8 cellular contexts compared by ENCODE assay signal in the genomic region with DNA sequence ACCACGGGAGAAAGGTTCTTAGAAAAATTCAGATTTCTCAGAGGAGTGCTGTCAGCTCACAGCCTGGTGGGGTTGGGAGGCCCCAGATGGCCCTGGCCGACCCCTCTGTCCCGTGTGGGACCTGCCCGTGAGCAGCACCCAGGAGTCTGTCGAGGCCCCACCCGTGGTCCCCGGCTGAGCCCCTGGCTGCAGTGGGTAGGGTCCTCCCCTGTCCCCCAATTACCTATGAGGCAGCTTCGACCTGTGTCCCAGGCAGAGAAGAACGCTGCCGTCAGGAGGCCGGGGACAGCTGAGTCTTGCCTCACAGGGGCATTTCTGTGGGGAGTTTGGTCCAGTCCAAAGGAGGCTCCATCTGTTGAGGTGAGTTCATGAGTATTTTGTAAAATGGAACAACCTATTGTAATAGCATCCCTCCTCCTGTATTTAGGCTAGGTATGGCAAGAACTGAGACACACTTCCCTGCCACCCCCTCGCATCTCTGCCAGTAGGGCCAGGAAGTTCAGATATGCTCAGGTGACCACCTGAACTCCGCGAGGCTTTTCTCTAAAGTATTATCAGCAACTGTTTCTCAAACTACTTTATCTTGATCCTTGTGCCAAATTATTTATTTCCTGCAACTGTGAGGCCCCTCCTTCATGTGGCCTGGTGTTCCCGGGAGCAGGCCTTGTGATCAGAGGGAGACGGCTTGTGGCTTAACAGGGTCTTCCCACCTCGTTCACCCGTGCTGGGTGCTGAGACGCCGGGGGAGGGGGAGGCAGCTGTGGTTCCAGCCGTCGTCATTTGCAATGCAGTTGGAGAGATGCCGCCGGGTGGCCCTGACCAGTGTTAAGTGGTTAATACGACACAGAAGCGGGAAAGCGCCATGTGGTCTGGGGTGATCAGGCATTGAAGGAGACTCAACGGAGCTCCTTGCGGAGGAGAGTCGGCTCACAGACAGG. TPM values are rescaled to one million over a fixed set of nuclear protein-coding genes. Genes with fewer than 3 reads are reported as not detected.
DNase-seq lines count a peak whose midpoint lies in the region; ATAC-seq and TF ChIP-seq lines count a peak whose summit lies in the region.

No MANE protein-coding gene starts in this region.

- peaks cover 2 to 3% of the 10 kb centered on the region in 2 donors for H3K9me3 Mint-ChIP-seq in activated T-cell treated with anti-CD3 and anti-CD28 coated beads, Interleukin-2, amount 50 U/mL, for 72 hours
- no peaks in the 10 kb centered on the region for H3K9me3 Mint-ChIP-seq in effector memory CD8-positive, alpha-beta T cell

- H3K4me1 ChIP-seq in suprapubic skin, result peaks cover 27% of the 10 kb centered on the region
- H3K4me1 ChIP-seq in gastroesophageal sphincter, result peaks cover 0 to 27% (median 16%) of the 10 kb centered on the region in 3 donors

- TF ChIP-seq POLR2A in NB4 (IDR thresholded peaks at IDR 0.05; ENCODE audit: extremely low read depth, insufficient read length) (no peak), suprapubic skin (IDR thresholded peaks at IDR 0.05) (no peak), gastroesophageal sphincter (IDR thresholded peaks at IDR 0.05) (no peak)

- peaks cover 6 to 14% of the 10 kb centered on the region in 2 donors for H3K36me3 Mint-ChIP-seq in activated T-cell treated with anti-CD3 and anti-CD28 coated beads, Interleukin-2, amount 50 U/mL, for 72 hours (ENCODE audit: insufficient read depth in 2 of 2)
- H3K36me3 Mint-ChIP-seq in effector memory CD8-positive, alpha-beta T cell (ENCODE audit: insufficient read depth), result peaks cover 9% of the 10 kb centered on the region

- H3K27ac ChIP-seq in suprapubic skin, result no peak overlapping the region
- no peak overlapping the region for H3K27ac ChIP-seq in gastroesophageal sphincter

- 69% methylated on average over 24 of the region's 30 CpGs for WGBS in suprapubic skin
- WGBS in gastroesophageal sphincter (ENCODE audit: low coverage in 1 of 2), 2 donors, result 64 to 77% methylated on average over 9 to 11 of the region's 30 CpGs

- H3K27me3 ChIP-seq in suprapubic skin, result peaks cover 52% of the 10 kb centered on the region
- peaks cover 85% of the 10 kb centered on the region for H3K27me3 ChIP-seq in gastroesophageal sphincter

- H3K27me3 Mint-ChIP-seq in activated T-cell treated with anti-CD3 and anti-CD28 coated beads, Interleukin-2, amount 50 U/mL, for 72 hours (ENCODE audit: low read depth), result peaks cover 11% of the 10 kb centered on the region
- peaks cover 40 to 70% of the 10 kb centered on the region in 2 donors for H3K27me3 Mint-ChIP-seq in effector memory CD8-positive, alpha-beta T cell

- TF ChIP-seq EP300 in suprapubic skin (IDR thresholded peaks at IDR 0.05) (no peak), gastroesophageal sphincter (IDR thresholded peaks at IDR 0.05) (no peak)

- H3K9me3 ChIP-seq in suprapubic skin (no peaks in the 10 kb centered on the region), gastroesophageal sphincter (no peaks in the 10 kb centered on the region)

- no peak overlapping the region for H3K27ac Mint-ChIP-seq in activated T-cell treated with anti-CD3 and anti-CD28 coated beads, Interleukin-2, amount 50 U/mL, for 72 hours
- H3K27ac Mint-ChIP-seq in effector memory CD8-positive, alpha-beta T cell, result no peak overlapping the region

- peaks cover 24% of the 10 kb centered on the region for H3K4me1 Mint-ChIP-seq in activated T-cell treated with anti-CD3 and anti-CD28 coated beads, Interleukin-2, amount 50 U/mL, for 72 hours (ENCODE audit: low read depth)
- H3K4me1 Mint-ChIP-seq in effector memory CD8-positive, alpha-beta T cell (ENCODE audit: low read depth in 2 of 2), result peaks cover 0 to 4% of the 10 kb centered on the region in 2 donors

- H3K4me3 ChIP-seq in NB4 (ENCODE audit: low read depth, low read length), result peak overlapping the region; percentile 17
- H3K4me3 ChIP-seq in suprapubic skin, result peak overlapping the region; percentile 51
- no peak overlapping the region for H3K4me3 ChIP-seq in gastroesophageal sphincter

- no peak for TF ChIP-seq CTCF in NB4 (IDR thresholded peaks at IDR 0.05; ENCODE audit: low read depth, low read length)
- no peak for TF ChIP-seq CTCF in suprapubic skin (IDR thresholded peaks at IDR 0.05)
- no peak for TF ChIP-seq CTCF in gastroesophageal sphincter (IDR thresholded peaks at IDR 0.05)

- ATAC-seq in activated T-cell treated with anti-CD3 and anti-CD28 coated beads, Interleukin-2, amount 50 U/mL, for 72 hours (replicated peaks in 1 of 2), result no peak
- no peak for ATAC-seq in effector memory CD8-positive, alpha-beta T cell (replicated peaks)
- ATAC-seq in HG02852 (IDR thresholded peaks at IDR 0.05; ENCODE audit: unreplicated experiment) (no peak), gastroesophageal sphincter (no peak)

- no peak for DNase-seq in activated T-cell treated with anti-CD3 and anti-CD28 coated beads, Interleukin-2, amount 50 U/mL, for 72 hours
- DNase-seq in activated T-cell treated with anti-CD3 and anti-CD28 coated beads for 4 hours (no peak), NB4 (ENCODE audit: low read depth) (peak; percentile 58), suprapubic skin (ENCODE audit: low spot score in 2 of 2) (peak; percentile 58 to 75), SIG-M5 treated with dmso at 0.1 percent for 504 hours (lab: John Stamatoyannopoulos, UW; ENCODE audit: unreplicated experiment) (no peak)
- no peak for DNase-seq in effector memory CD8-positive, alpha-beta T cell

- peak overlapping the region; percentile 73 to 80 for H3K4me3 Mint-ChIP-seq in activated T-cell treated with anti-CD3 and anti-CD28 coated beads, Interleukin-2, amount 50 U/mL, for 72 hours
- H3K4me3 Mint-ChIP-seq in effector memory CD8-positive, alpha-beta T cell, result peak overlapping the region; percentile 29 to 52

- H3K36me3 ChIP-seq in suprapubic skin, result no peaks in the 10 kb centered on the region
- H3K36me3 ChIP-seq in gastroesophageal sphincter, result no peaks in the 10 kb centered on the region

RNA-seq across cellular contexts. Expression of a gene that starts 1.7 kb away (rescaled TPM):
- total RNA-seq in activated T-cell treated with anti-CD3 and anti-CD28 coated beads, Interleukin-2, amount 50 U/mL, for 72 hours, result 10 to 100 TPM; 56.0 to 82.2 TPM
- total RNA-seq in suprapubic skin (10 to 100 TPM in 1 of 4 donors, 1 to 10 TPM in 3; 3.0 to 10.7 (median 4.2) TPM), gastroesophageal sphincter (1 to 10 TPM in 1 of 4 donors, under 1 TPM in 3; 0.15 to 1.7 (median 0.45) TPM)

RNA-seq across cellular contexts. Expression of a gene that starts 51.8 kb away (rescaled TPM):
- 10 to 100 TPM; 71.0 to 72.3 TPM for total RNA-seq in activated T-cell treated with anti-CD3 and anti-CD28 coated beads, Interleukin-2, amount 50 U/mL, for 72 hours
- total RNA-seq in suprapubic skin (100 to 1,000 TPM in 1 of 4 donors, 10 to 100 TPM in 3; 90.1 to 105 (median 96.7) TPM), gastroesophageal sphincter (10 to 100 TPM; 62.0 to 82.3 (median 66.8) TPM)

Comparison
In these comparisons a context has a peak if more than half of its experiments do, and no peak if none do; other contexts are left out.
1. DNase-seq: peak in NB4 (single experiment) and suprapubic skin (2 of 2); none in activated T-cell treated with anti-CD3 and anti-CD28 coated beads, Interleukin-2, amount 50 U/mL, for 72 hours (0 of 2), activated T-cell treated with anti-CD3 and anti-CD28 coated beads for 4 hours (single experiment), effector memory CD8-positive, alpha-beta T cell (0 of 3) and SIG-M5 treated with dmso at 0.1 percent for 504 hours (single experiment).
2. H3K4me3 ChIP-seq: peak in NB4 (single experiment) and suprapubic skin (single experiment); none in gastroesophageal sphincter (0 of 2).
3. RNA of a gene that starts 1.7 kb away (total RNA-seq): 56.0 to 82.2 TPM in activated T-cell treated with anti-CD3 and anti-CD28 coated beads, Interleukin-2, amount 50 U/mL, for 72 hours; 3.0 to 10.7 TPM in suprapubic skin and 0.15 to 1.7 TPM in gastroesophageal sphincter; every median in the first group is over 4 times any median in the second.